ENCODE assay signal across 11 cellular contexts in the genomic region with DNA sequence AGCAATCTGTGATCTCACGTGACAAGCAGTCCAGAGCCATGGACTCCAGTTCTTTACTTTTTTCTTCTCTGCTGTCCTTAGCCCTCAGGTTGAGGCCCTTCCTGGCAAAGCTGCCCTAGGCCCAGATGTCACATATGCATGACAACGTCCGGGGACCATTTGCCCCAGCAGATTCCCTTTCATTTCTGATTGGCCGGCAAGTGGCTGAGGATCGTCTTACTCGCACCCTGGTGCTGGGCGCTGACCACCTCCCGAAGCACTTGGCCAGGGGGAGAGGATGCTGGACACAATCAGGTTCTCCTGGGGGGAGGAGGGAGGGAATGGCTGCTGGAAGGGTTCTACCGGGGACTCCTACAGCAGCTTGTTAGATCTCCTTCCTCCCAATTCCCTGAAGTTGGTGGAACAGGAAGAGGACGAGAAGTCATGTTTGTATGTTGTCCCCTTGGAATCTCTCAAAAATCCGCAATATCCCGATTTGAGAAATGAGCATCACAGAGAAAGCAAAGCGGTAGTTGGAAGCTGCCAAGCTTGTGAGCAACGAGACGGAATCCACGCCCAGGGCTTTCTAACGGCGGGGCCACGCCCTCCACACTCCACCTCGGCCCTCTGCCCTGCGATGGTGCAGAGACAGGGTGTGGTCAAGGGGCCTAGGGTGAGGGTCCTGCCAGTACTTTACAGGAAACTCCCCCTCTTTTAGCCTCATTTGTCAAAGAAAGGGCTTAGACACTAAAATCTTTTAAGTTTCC.
DNase-seq lines count a peak whose midpoint lies in the region; ATAC-seq and TF ChIP-seq lines count a peak whose summit lies in the region.
"Had no signal": no experiment of that assay in that cellular context is flagged by ENCODE, and none has a peak within 500 bp of the region (broad histone marks: within the 10 kb centered on the region; RNA-seq: fewer than 3 reads in every experiment).

No MANE protein-coding gene starts in this region.

- H3K27ac Mint-ChIP-seq in endodermal cell, result no peak overlapping the region
- H3K27ac Mint-ChIP-seq: nephron had no signal

- TF ChIP-seq CTCF in endodermal cell (conservative IDR thresholded peaks at IDR 0.05), result no peak

- WGBS in endodermal cell (ENCODE audit: insufficient coverage in 1 of 2, insufficient read length in 1 of 2), 2 experiments, result 84 to 89% methylated on average over 14 to 21 of the region's 21 CpGs

- H3K36me3 Mint-ChIP-seq in endodermal cell (ENCODE audit: low read depth), result no peaks in the 10 kb centered on the region

- H3K4me1 ChIP-seq in endodermal cell (ENCODE audit: control insufficient read depth, insufficient read depth, low read length) (no peaks in the 10 kb centered on the region), rectal smooth muscle tissue (ENCODE audit: control insufficient read depth, insufficient read depth, low read length) (peaks cover 13% of the 10 kb centered on the region)

- H3K9ac ChIP-seq in endodermal cell (ENCODE audit: extremely low read depth, low read length, poor library complexity, severe bottlenecking) (no peak overlapping the region), rectal smooth muscle tissue (ENCODE audit: low read length) (no peak overlapping the region)

- H3K27me3 Mint-ChIP-seq in endodermal cell (ENCODE audit: insufficient read depth), result no peaks in the 10 kb centered on the region

- peak; percentile 35 for ATAC-seq in GM18502 (IDR thresholded peaks at IDR 0.05; ENCODE audit: poor library complexity, unreplicated experiment)
- ATAC-seq in GM19463 (IDR thresholded peaks at IDR 0.05; ENCODE audit: unreplicated experiment), result no peak

- no peaks in the 10 kb centered on the region for H3K9me3 ChIP-seq in endodermal cell (ENCODE audit: control insufficient read depth, low read length)

- H3K27ac ChIP-seq in endodermal cell (ENCODE audit: low read depth, low read length), result no peak overlapping the region
- H3K27ac ChIP-seq in rectal smooth muscle tissue (ENCODE audit: low read depth, low read length), result peak overlapping the region; percentile 86

- H3K27me3 ChIP-seq in endodermal cell (ENCODE audit: control insufficient read depth, insufficient read depth, low read length, poor library complexity, severe bottlenecking) (no peaks in the 10 kb centered on the region), rectal smooth muscle tissue (ENCODE audit: control insufficient read depth, insufficient read depth, low read length) (no peaks in the 10 kb centered on the region)

- H3K9me3 Mint-ChIP-seq in endodermal cell, result no peaks in the 10 kb centered on the region
- H3K9me3 Mint-ChIP-seq: nephron had no signal

- H3K36me3 ChIP-seq in endodermal cell (ENCODE audit: control insufficient read depth, insufficient read depth, low read length) (no peaks in the 10 kb centered on the region), rectal smooth muscle tissue (ENCODE audit: control insufficient read depth, insufficient read depth, low read length) (no peaks in the 10 kb centered on the region)

- no peak overlapping the region for H3K4me3 Mint-ChIP-seq in endodermal cell
- H3K4me3 Mint-ChIP-seq: nephron had no signal

- H3K4me3 ChIP-seq in endodermal cell (ENCODE audit: low read length) (no peak overlapping the region), rectal smooth muscle tissue (ENCODE audit: low read length) (peak overlapping the region; percentile 8)

- no peaks in the 10 kb centered on the region for H3K4me1 Mint-ChIP-seq in endodermal cell
- H3K4me1 Mint-ChIP-seq: nephron had no signal

- DNase-seq in NCI-H226 (peak; percentile 68), endodermal cell (peak; percentile 64), dedifferentiated amniotic fluid mesenchymal stem cell (ENCODE audit: extremely low spot score) (no peak), NCI-H1417 treated with DMSO at 0.1 percent for 48 hours (lab: John Stamatoyannopoulos, UW) (no peak), EL (no peak)
- DNase-seq: activated CD4-positive, CD25-positive, alpha-beta regulatory T cell; NCI-H446 had no signal

Comparison
In these comparisons a context has a peak if more than half of its experiments do, and no peak if none do; other contexts are left out.
1. DNase-seq: peak in NCI-H226 (single experiment) and endodermal cell (single experiment); none in dedifferentiated amniotic fluid mesenchymal stem cell (single experiment), NCI-H1417 treated with DMSO at 0.1 percent for 48 hours (single experiment) and EL (single experiment).